Comparison of ENCODE assay signal across 18 cellular contexts in the genomic region with DNA sequence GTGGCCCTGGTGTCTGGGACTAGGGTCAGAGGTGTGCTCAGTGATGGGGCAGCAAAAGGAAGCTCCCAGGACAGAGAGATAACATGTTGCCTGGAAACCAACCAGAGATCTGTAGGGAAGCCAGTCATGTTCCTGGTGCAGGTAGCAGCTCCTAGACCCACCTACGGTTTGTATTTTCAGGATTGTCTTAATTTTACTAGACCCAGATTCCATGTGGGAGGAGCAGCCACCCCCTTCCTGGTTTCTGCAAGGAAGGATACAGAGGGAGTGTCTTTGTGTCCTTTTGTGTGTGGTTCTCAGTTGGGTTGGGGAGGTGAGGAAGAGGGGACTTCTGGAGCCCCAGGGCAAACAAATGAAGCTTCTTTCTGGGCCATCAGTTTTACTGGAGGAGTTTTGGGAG. TPM values are rescaled to one million over a fixed set of nuclear protein-coding genes. Genes with fewer than 3 reads are reported as not detected.
DNase-seq lines count a peak whose midpoint lies in the region; ATAC-seq and TF ChIP-seq lines count a peak whose summit lies in the region.
"Had no signal": no experiment of that assay in that cellular context is flagged by ENCODE, and none has a peak within 500 bp of the region (broad histone marks: within the 10 kb centered on the region; RNA-seq: fewer than 3 reads in every experiment).

No MANE protein-coding gene starts in this region.

- no peak overlapping the region for H3K27ac Mint-ChIP-seq in activated CD8-positive, alpha-beta T cell treated with anti-CD3 and anti-CD28 coated beads for 36 hours
- H3K27ac Mint-ChIP-seq: B cell; CD4-positive, CD25-positive, alpha-beta regulatory T cell; CD8-positive, alpha-beta T cell had no signal

- no peaks in the 10 kb centered on the region for H3K36me3 ChIP-seq in heart left ventricle

- 27 to 61% (median 48%) methylated on average over 1 of the region's 1 CpG; no CpG with 5 or more reads in 1 of the 4 donors for WGBS in heart left ventricle, 4 donors

- no peaks in the 10 kb centered on the region for H3K27me3 Mint-ChIP-seq in activated CD8-positive, alpha-beta T cell treated with anti-CD3 and anti-CD28 coated beads for 36 hours

- H3K4me3 ChIP-seq in heart left ventricle = no peak overlapping the region
- H3K4me3 ChIP-seq: BLaER1, GM23248 had no signal

- no peak overlapping the region for H3K27ac ChIP-seq in heart left ventricle
- H3K27ac ChIP-seq: 22Rv1, BLaER1, C4-2B, GM23248 had no signal

- no peak for TF ChIP-seq CTCF in heart left ventricle (IDR thresholded peaks at IDR 0.05)
- no peak for TF ChIP-seq CTCF in activated CD8-positive, alpha-beta T cell treated with anti-CD3 and anti-CD28 coated beads for 36 hours (IDR thresholded peaks at IDR 0.05)

- H3K4me1 ChIP-seq in heart left ventricle = peaks cover 0 to 15% (median 0%) of the 10 kb centered on the region in 12 donors

- DNase-seq in Right ventricle myocardium inferior (ENCODE audit: missing footprints) = peak; percentile 8
- DNase-seq in heart left ventricle = no peak
- peak in 27 of 42 donors; percentile 9 to 75 (median 47) for DNase-seq in head of caudate nucleus
- peak; percentile 65 for DNase-seq in putamen (ENCODE audit: low spot score)
- no peak for DNase-seq in activated CD8-positive, alpha-beta T cell treated with anti-CD3 and anti-CD28 coated beads for 36 hours
- DNase-seq in SKM-1 treated with dmso at 0.1 percent for 144 hours (lab: John Stamatoyannopoulos, UW; ENCODE audit: unreplicated experiment) = no peak
- DNase-seq: CD4-positive, CD25-positive, alpha-beta regulatory T cell; CD8-positive, alpha-beta T cell; DMS153; DND-41; GM23248; H7; HCEC 1CT had no signal

- no peak for TF ChIP-seq POLR2A in heart left ventricle (IDR thresholded peaks at IDR 0.05)

- H3K36me3 Mint-ChIP-seq in activated CD8-positive, alpha-beta T cell treated with anti-CD3 and anti-CD28 coated beads for 36 hours (ENCODE audit: low read depth) = no peaks in the 10 kb centered on the region
- H3K36me3 Mint-ChIP-seq: CD4-positive, CD25-positive, alpha-beta regulatory T cell; CD8-positive, alpha-beta T cell had no signal

- no peaks in the 10 kb centered on the region for H3K9me3 Mint-ChIP-seq in activated CD8-positive, alpha-beta T cell treated with anti-CD3 and anti-CD28 coated beads for 36 hours
- H3K9me3 Mint-ChIP-seq: CD4-positive, CD25-positive, alpha-beta regulatory T cell; CD8-positive, alpha-beta T cell had no signal

- no peak overlapping the region for H3K4me3 Mint-ChIP-seq in activated CD8-positive, alpha-beta T cell treated with anti-CD3 and anti-CD28 coated beads for 36 hours
- H3K4me3 Mint-ChIP-seq: B cell; CD4-positive, CD25-positive, alpha-beta regulatory T cell; CD8-positive, alpha-beta T cell had no signal

- no peak for ATAC-seq in Right ventricle myocardium inferior
- no peak for ATAC-seq in heart left ventricle
- ATAC-seq in activated CD8-positive, alpha-beta T cell treated with anti-CD3 and anti-CD28 coated beads for 36 hours = no peak
- ATAC-seq: CD8-positive, alpha-beta T cell had no signal

- peaks cover 0 to 43% (median 12%) of the 10 kb centered on the region in 9 donors for H3K27me3 ChIP-seq in heart left ventricle
- H3K27me3 ChIP-seq: BLaER1 had no signal

- POLR2A ChIA-PET in activated CD8-positive, alpha-beta T cell treated with anti-CD3 and anti-CD28 coated beads for 36 hours (lab: Charles Lee) = no interaction called here

- no peaks in the 10 kb centered on the region for H3K9me3 ChIP-seq in heart left ventricle
- H3K9me3 ChIP-seq: BLaER1, Caco-2 had no signal

- intact Hi-C loops in Right ventricle myocardium inferior (cut with DNase I) = no loop called here
- intact Hi-C loops in heart left ventricle (cut with DNase I) = no loop called here
- intact Hi-C loops in head of caudate nucleus (cut with DNase I) = no loop called here
- intact Hi-C loops in activated CD8-positive, alpha-beta T cell treated with anti-CD3 and anti-CD28 coated beads for 36 hours (cut with micrococcal nuclease) = no loop called here

- no peaks in the 10 kb centered on the region for H3K4me1 Mint-ChIP-seq in activated CD8-positive, alpha-beta T cell treated with anti-CD3 and anti-CD28 coated beads for 36 hours (ENCODE audit: low read depth)
- H3K4me1 Mint-ChIP-seq: B cell had no signal

- CTCF ChIA-PET in activated CD8-positive, alpha-beta T cell treated with anti-CD3 and anti-CD28 coated beads for 36 hours (lab: Charles Lee) = interaction anchor here (1.3 kb wide), 1 partner anchor 298 kb away, joined by 4 read pairs; no protein-coding TSS in a partner anchor

RNA-seq across cellular contexts. Expression of gene MGAT5B, which starts 53.9 kb away (rescaled TPM):
- total RNA-seq in Right ventricle myocardium inferior = not detected
- under 1 TPM in 4 of 9 donors, not detected in 5; 0.13 to 0.21 (median 0.15) TPM for total RNA-seq in heart left ventricle
- under 1 TPM in 1 of 2 donors, not detected in 1; 0.07 TPM for polyA plus RNA-seq in heart left ventricle
- not detected for total RNA-seq in activated CD8-positive, alpha-beta T cell treated with anti-CD3 and anti-CD28 coated beads for 36 hours
- total RNA-seq: CD4-positive, CD25-positive, alpha-beta regulatory T cell had no signal
- polyA plus RNA-seq: CD4-positive, CD25-positive, alpha-beta regulatory T cell had no signal

Comparison
In these comparisons a context has a peak if more than half of its experiments do, and no peak if none do; other contexts are left out.
1. DNase-seq: peak in Right ventricle myocardium inferior (single experiment), head of caudate nucleus (27 of 42) and putamen (single experiment); none in heart left ventricle (0 of 5), activated CD8-positive, alpha-beta T cell treated with anti-CD3 and anti-CD28 coated beads for 36 hours (single experiment) and SKM-1 treated with dmso at 0.1 percent for 144 hours (single experiment).